Comparison of ENCODE assay signal across 26 cellular contexts in the genomic region with DNA sequence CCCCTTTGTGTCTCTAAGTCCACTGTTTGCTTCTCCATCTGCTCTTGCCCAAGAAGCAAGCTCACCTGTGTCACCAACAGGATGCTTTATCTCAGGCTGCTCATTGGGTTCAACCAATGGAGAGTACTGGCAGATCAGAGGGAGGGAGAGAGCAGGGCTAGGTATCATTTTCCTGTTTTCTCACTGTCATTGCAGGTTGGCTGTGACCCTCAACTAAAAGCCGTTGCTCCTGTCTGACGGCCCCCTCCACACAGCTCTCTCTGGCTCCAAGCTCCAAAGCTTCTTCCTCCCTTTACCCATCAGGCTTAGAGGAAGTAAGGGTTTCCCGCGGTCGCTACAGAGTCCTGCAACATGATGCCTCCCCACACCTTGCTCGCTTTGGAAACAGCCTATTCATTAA.
"Had no signal": no experiment of that assay in that cellular context is flagged by ENCODE, and none has a peak within 500 bp of the region (broad histone marks: within the 10 kb centered on the region; RNA-seq: fewer than 3 reads in every experiment).

No MANE protein-coding gene starts in this region.

- H3K79me2 ChIP-seq: hepatocyte had no signal

- H3K27me3 Mint-ChIP-seq: dendritic cell treated with granulocyte-macrophage colony-stimulating factor and Interleukin-4, amounts not matched to agents 40 ng/mL and 50 ng/mL, for 4 days; effector memory CD8-positive, alpha-beta T cell had no signal

- H3K36me3 ChIP-seq: colonic mucosa, gastroesophageal sphincter, heart left ventricle, left lung, lower lobe of right lung had no signal

- H3K4me1 ChIP-seq: colonic mucosa, foreskin keratinocyte, gastroesophageal sphincter, heart left ventricle, left lung, lower lobe of right lung had no signal

- ATAC-seq: effector memory CD8-positive, alpha-beta T cell; esophagus mucosa; foreskin keratinocyte; gastroesophageal sphincter; heart left ventricle; left colon; left lung; left ventricle myocardium superior; lower lobe of right lung; mucosa of descending colon had no signal

- H3K27ac ChIP-seq: colonic mucosa, epithelial cell of prostate, foreskin keratinocyte, gastroesophageal sphincter, heart left ventricle, hepatocyte, left lung, lower lobe of right lung had no signal

- H2AFZ ChIP-seq: hepatocyte had no signal

- H3K4me1 Mint-ChIP-seq: endodermal cell, immature natural killer cell, mesothelial cell of epicardium had no signal

- H3K4me3 Mint-ChIP-seq: dendritic cell treated with granulocyte-macrophage colony-stimulating factor and Interleukin-4, amounts not matched to agents 40 ng/mL and 50 ng/mL, for 4 days; effector memory CD8-positive, alpha-beta T cell; endodermal cell; immature natural killer cell; mesothelial cell of epicardium had no signal

- H3K4me3 ChIP-seq: colonic mucosa, gastroesophageal sphincter, heart left ventricle, hepatocyte, left lung, lower lobe of right lung, mucosa of descending colon had no signal

- FAIRE-seq: frontal cortex had no signal

- H3K9me3 Mint-ChIP-seq: endodermal cell had no signal

- H3K9me3 ChIP-seq: colonic mucosa, lower lobe of right lung, mucosa of descending colon had no signal

- H3K27me3 ChIP-seq: colonic mucosa, foreskin keratinocyte, gastroesophageal sphincter, heart left ventricle, hepatocyte, left lung had no signal

- H3K36me3 Mint-ChIP-seq: immature natural killer cell, mesothelial cell of epicardium had no signal

- H3K4me2 ChIP-seq: hepatocyte had no signal

- H3K27ac Mint-ChIP-seq: dendritic cell treated with granulocyte-macrophage colony-stimulating factor and Interleukin-4, amounts not matched to agents 40 ng/mL and 50 ng/mL, for 4 days; effector memory CD8-positive, alpha-beta T cell; endodermal cell; immature natural killer cell; mesothelial cell of epicardium had no signal

- DNase-seq: colonic mucosa; cortex of kidney; effector CD8-positive, alpha-beta T cell; effector memory CD8-positive, alpha-beta T cell; endodermal cell; erythroblast; foreskin keratinocyte; heart left ventricle; hypothalamus; immature natural killer cell; islet precursor cell; kidney; kidney glomerular epithelial cell; left colon; left lung; left ventricle myocardium superior; lower lobe of right lung; mesenchymal stem cell; mucosa of descending colon had no signal
